ENCODE assay signal across 9 cellular contexts in genomic region chr10:132770061-132771021, GRCh38. TPM values are rescaled to one million over a fixed set of nuclear protein-coding genes. Genes with fewer than 3 reads are reported as not detected.
"Had no signal": no experiment of that assay in that cellular context is flagged by ENCODE, and none has a peak within 500 bp of the region (broad histone marks: within the 10 kb centered on the region; RNA-seq: fewer than 3 reads in every experiment).

No MANE protein-coding gene starts in this region.

- FAIRE-seq: G401.6, GM12878, GM12891, GM12892, GM18507, GM19239 had no signal

- DNase-seq: GDM1, GF-D8 had no signal

- ATAC-seq: GM12878 had no signal

- H3K4me3 ChIP-seq: GM12878 had no signal

RNA-seq across cellular contexts. Expression of gene NKX6-2, which starts 15.6 kb away (rescaled TPM):
- total RNA-seq: G401, GM12878 had no signal
